12 cellular contexts compared by ENCODE assay signal in the genomic region with DNA sequence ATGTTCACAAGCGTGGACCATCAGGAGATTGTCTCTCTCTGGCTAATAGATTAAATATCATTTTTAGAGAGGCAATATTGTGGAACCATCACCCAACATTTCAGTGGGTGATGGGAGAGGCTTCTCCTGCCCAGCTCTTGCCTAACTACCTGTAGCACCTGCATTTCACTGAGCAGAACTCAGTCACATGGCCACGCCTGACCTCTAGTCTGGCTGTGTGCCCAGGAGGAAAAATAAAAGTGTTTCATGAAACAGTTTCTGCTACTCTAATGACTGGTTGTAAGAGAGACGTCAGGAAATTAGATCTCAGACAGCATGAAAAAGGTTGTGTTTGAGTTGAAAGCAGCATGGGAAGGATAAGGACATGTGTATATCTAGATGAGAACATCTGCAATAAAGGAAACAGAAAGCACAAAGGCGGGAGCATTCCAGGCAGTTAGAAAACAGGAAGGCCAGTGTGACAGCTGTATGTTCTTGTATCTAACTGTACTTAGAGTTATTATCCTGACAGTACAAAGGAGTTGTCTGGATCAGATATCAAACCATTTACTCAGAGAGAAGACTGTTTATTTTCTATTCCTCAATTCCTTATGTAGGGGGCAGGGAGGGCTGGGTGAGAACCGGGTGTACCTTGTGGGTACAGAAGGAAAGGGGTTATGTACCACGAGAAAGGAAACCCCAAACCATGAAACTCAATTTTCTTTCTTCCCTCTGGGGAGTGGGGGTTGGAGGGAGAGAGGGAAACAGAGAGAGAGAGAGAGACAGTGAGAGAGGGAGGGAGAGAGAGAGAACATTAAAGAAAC.
DNase-seq lines count a peak whose midpoint lies in the region; ATAC-seq, FAIRE-seq and TF ChIP-seq lines count a peak whose summit lies in the region.
"Had no signal": no experiment of that assay in that cellular context is flagged by ENCODE, and none has a peak within 500 bp of the region (broad histone marks: within the 10 kb centered on the region; RNA-seq: fewer than 3 reads in every experiment).

No MANE protein-coding gene starts in this region.

- H3K27me3 Mint-ChIP-seq in natural killer cell treated with Interleukin-12 subunit alpha and Interleukin-12 subunit beta and Interleukin-15 and Interleukin-18, amount 100 ng/mL, for 72 hours, result no peaks in the 10 kb centered on the region
- H3K27me3 Mint-ChIP-seq: IgD-negative memory B cell had no signal

- RAD21 ChIA-PET in HCT116 (lab: Charles Lee; ENCODE audit: low non-redundant PET in 1 of 2, low total read pairs in 2 of 2, uncharacterized antibody in 2 of 2, unreplicated experiment in 2 of 2), result no interaction called here

- TF ChIP-seq RAD21 in HCT116 (IDR thresholded peaks at IDR 0.05; ENCODE audit: low read depth), result no peak

- H3K9ac ChIP-seq in HCT116 (ENCODE audit: low read length) (no peak overlapping the region), kidney (ENCODE audit: low read length in 2 of 2) (no peak overlapping the region)

- no peaks in the 10 kb centered on the region for H3K36me3 ChIP-seq in HCT116 (ENCODE audit: control insufficient read depth in 1 of 2, insufficient read depth in 2 of 2, low read length in 2 of 2)
- H3K36me3 ChIP-seq in bronchial epithelial cell (ENCODE audit: control insufficient read depth, insufficient read depth, low read length), result no peaks in the 10 kb centered on the region
- H3K36me3 ChIP-seq in pancreas, result no peaks in the 10 kb centered on the region
- H3K36me3 ChIP-seq in effector memory CD4-positive, alpha-beta T cell (ENCODE audit: control insufficient read depth, insufficient read depth, low read length), result no peaks in the 10 kb centered on the region
- H3K36me3 ChIP-seq in kidney (ENCODE audit: control insufficient read depth in 1 of 2, insufficient read depth in 2 of 2, low read length in 2 of 2), result no peaks in the 10 kb centered on the region
- H3K36me3 ChIP-seq in psoas muscle (ENCODE audit: insufficient read depth in 1 of 2, low read depth in 1 of 2), result no peaks in the 10 kb centered on the region
- H3K36me3 ChIP-seq: right lobe of liver had no signal

- H3K4me2 ChIP-seq in HCT116 (ENCODE audit: low read length), result no peak overlapping the region

- CTCF ChIA-PET in HCT116 (lab: Charles Lee), result no interaction called here

- H3K9me3 ChIP-seq in HCT116 (ENCODE audit: control insufficient read depth in 1 of 2, insufficient read depth in 1 of 2, low read depth in 1 of 2, low read length in 2 of 2) (no peaks in the 10 kb centered on the region), pancreas (no peaks in the 10 kb centered on the region), kidney (ENCODE audit: control insufficient read depth in 1 of 2, low read length in 2 of 2) (no peaks in the 10 kb centered on the region), psoas muscle (no peaks in the 10 kb centered on the region)
- no peaks in the 10 kb centered on the region for H3K9me3 ChIP-seq in effector memory CD4-positive, alpha-beta T cell (ENCODE audit: control insufficient read depth, low read length)
- H3K9me3 ChIP-seq: right lobe of liver had no signal

- BruUV-seq in HCT116 (replicated peaks; lab: Mats Ljungman, UMichigan), result no TSS peak

- no peaks in the 10 kb centered on the region for H3K79me2 ChIP-seq in HCT116 (ENCODE audit: insufficient read depth, low read length)

- DNase-seq in HCT116 (ENCODE audit: low read depth, low spot score) (no peak), NCI-H2171 (lab: John Stamatoyannopoulos, UW) (peak; percentile 54), bronchial epithelial cell (ENCODE audit: low read depth) (peak; percentile 53), pancreas (peak in 4 of 6 donors; percentile 12 to 48 (median 29)), kidney (no peak), psoas muscle (no peak)
- DNase-seq in effector memory CD4-positive, alpha-beta T cell, result no peak
- DNase-seq in natural killer cell treated with Interleukin-12 subunit alpha and Interleukin-12 subunit beta and Interleukin-15 and Interleukin-18, amount 100 ng/mL, for 72 hours (ENCODE audit: low spot score), result no peak
- DNase-seq: activated CD8-positive, alpha-beta memory T cell treated with anti-CD3 and anti-CD28 coated beads, Interleukin-2, amount 50 U/mL, for 4 hours; right lobe of liver; stimulated activated CD8-positive, alpha-beta memory T cell treated with anti-CD3 and anti-CD28 coated beads, Interleukin-4, amount 100 ng/mL, for 48 hours had no signal

- no peak overlapping the region for H3K4me3 ChIP-seq in HCT116 (replicated peaks in 1 of 2; ENCODE audit: low read depth in 1 of 2, low read length in 2 of 2)
- H3K4me3 ChIP-seq in bronchial epithelial cell (ENCODE audit: low read depth, low read length), result no peak overlapping the region
- H3K4me3 ChIP-seq in pancreas, result no peak overlapping the region
- no peak overlapping the region for H3K4me3 ChIP-seq in effector memory CD4-positive, alpha-beta T cell (ENCODE audit: insufficient read depth, low read depth, low read length, poor library complexity, severe bottlenecking)
- H3K4me3 ChIP-seq in kidney (ENCODE audit: low read length in 2 of 2), result no peak overlapping the region
- H3K4me3 ChIP-seq in psoas muscle, result no peak overlapping the region
- H3K4me3 ChIP-seq: right lobe of liver had no signal

- H4K20me1 ChIP-seq in HCT116 (ENCODE audit: insufficient read depth), result no peaks in the 10 kb centered on the region

- TF ChIP-seq POLR2A in HCT116 (IDR thresholded peaks at IDR 0.05; ENCODE audit: borderline replicate concordance, extremely low read depth, insufficient read depth, insufficient read length), result no peak

- no peak for FAIRE-seq in bronchial epithelial cell (lab: Jason Lieb, UNC)
- FAIRE-seq in pancreas (lab: Jason Lieb, UNC), result no peak
- FAIRE-seq in kidney (lab: Jason Lieb, UNC), result no peak

- H3K27me3 ChIP-seq in HCT116 (ENCODE audit: insufficient read depth, low read length) (no peaks in the 10 kb centered on the region), bronchial epithelial cell (ENCODE audit: control insufficient read depth, insufficient read depth, low read length) (no peaks in the 10 kb centered on the region), pancreas (no peaks in the 10 kb centered on the region), psoas muscle (ENCODE audit: insufficient read depth in 3 of 3, low read length in 2 of 3) (no peaks in the 10 kb centered on the region)
- no peaks in the 10 kb centered on the region for H3K27me3 ChIP-seq in effector memory CD4-positive, alpha-beta T cell (replicated peaks; ENCODE audit: control insufficient read depth, insufficient read depth, low read length, poor library complexity, severe bottlenecking)
- H3K27me3 ChIP-seq: right lobe of liver had no signal

- H3K9me3 Mint-ChIP-seq in natural killer cell treated with Interleukin-12 subunit alpha and Interleukin-12 subunit beta and Interleukin-15 and Interleukin-18, amount 100 ng/mL, for 72 hours, result peaks cover 11% of the 10 kb centered on the region
- H3K9me3 Mint-ChIP-seq: IgD-negative memory B cell had no signal

- H3K36me3 Mint-ChIP-seq in natural killer cell treated with Interleukin-12 subunit alpha and Interleukin-12 subunit beta and Interleukin-15 and Interleukin-18, amount 100 ng/mL, for 72 hours, result no peaks in the 10 kb centered on the region
- H3K36me3 Mint-ChIP-seq: IgD-negative memory B cell had no signal

- 31 to 37% methylated on average over 6 of the region's 6 CpGs for WGBS in pancreas, 2 donors
- 26 to 33% (median 28%) methylated on average over 6 of the region's 6 CpGs for WGBS in psoas muscle, 3 donors

- H3K4me1 Mint-ChIP-seq in natural killer cell treated with Interleukin-12 subunit alpha and Interleukin-12 subunit beta and Interleukin-15 and Interleukin-18, amount 100 ng/mL, for 72 hours (ENCODE audit: low read depth in 2 of 2), result no peaks in the 10 kb centered on the region
- H3K4me1 Mint-ChIP-seq: IgD-negative memory B cell had no signal

- H3K27ac ChIP-seq in HCT116 (ENCODE audit: low read depth, low read length) (no peak overlapping the region), pancreas (peak overlapping the region in 2 of 4 donors; percentile 38 to 45), kidney (ENCODE audit: low read depth in 2 of 2, low read length in 2 of 2) (no peak overlapping the region), psoas muscle (no peak overlapping the region)
- H3K27ac ChIP-seq in effector memory CD4-positive, alpha-beta T cell (ENCODE audit: insufficient read depth, low read length, poor library complexity, severe bottlenecking), result no peak overlapping the region
- H3K27ac ChIP-seq: right lobe of liver had no signal

- H3K27ac Mint-ChIP-seq in natural killer cell treated with Interleukin-12 subunit alpha and Interleukin-12 subunit beta and Interleukin-15 and Interleukin-18, amount 100 ng/mL, for 72 hours, result no peak overlapping the region

- no peaks in the 10 kb centered on the region for H3K9me2 ChIP-seq in HCT116 (ENCODE audit: insufficient read depth)

- H3K4me1 ChIP-seq in HCT116 (ENCODE audit: control insufficient read depth in 1 of 2, insufficient read depth in 2 of 2, low read length in 2 of 2) (no peaks in the 10 kb centered on the region; a peak in 1 of 4 replicates), pancreas (no peaks in the 10 kb centered on the region), kidney (ENCODE audit: control insufficient read depth in 1 of 2, insufficient read depth in 1 of 2, low read depth in 1 of 2, low read length in 2 of 2) (peaks cover 4 to 5% of the 10 kb centered on the region in 2 donors), psoas muscle (no peaks in the 10 kb centered on the region)
- no peaks in the 10 kb centered on the region for H3K4me1 ChIP-seq in effector memory CD4-positive, alpha-beta T cell (ENCODE audit: control insufficient read depth, insufficient read depth, low read length, poor library complexity, severe bottlenecking)
- H3K4me1 ChIP-seq: right lobe of liver had no signal

- ATAC-seq in HCT116 (no peak), pancreas (peak; percentile 77 to 97 (median 91)), psoas muscle (no peak)
- no peak for ATAC-seq in natural killer cell treated with Interleukin-12 subunit alpha and Interleukin-12 subunit beta and Interleukin-15 and Interleukin-18, amount 100 ng/mL, for 72 hours

- POLR2A ChIA-PET in HCT116 (lab: Charles Lee), result no interaction called here

- TF ChIP-seq CTCF in HCT116 (IDR thresholded peaks at IDR 0.05 in 2 of 3, conservative IDR thresholded peaks at IDR 0.05 in 1 of 3; ENCODE audit: borderline replicate concordance in 1 of 3, insufficient read depth in 1 of 3, low read depth in 2 of 3, low read length in 2 of 3) (no peak), bronchial epithelial cell (IDR thresholded peaks at IDR 0.05; ENCODE audit: insufficient read depth, low read length, severe bottlenecking) (no peak), pancreas (IDR thresholded peaks at IDR 0.05) (no peak), kidney (IDR thresholded peaks at IDR 0.05; ENCODE audit: borderline replicate concordance, extremely low read depth, insufficient read depth) (no peak), psoas muscle (IDR thresholded peaks at IDR 0.05) (no peak)

- H2AFZ ChIP-seq in HCT116 (ENCODE audit: low read depth, low read length, poor library complexity, severe bottlenecking), result peak overlapping the region; percentile 25

- intact Hi-C loops in HCT116 (cut with micrococcal nuclease) (no loop called here), pancreas (cut with DNase I) (no loop called here), kidney (cut with DNase I) (no loop called here), psoas muscle (cut with DNase I) (no loop called here)

- H3K4me3 Mint-ChIP-seq in natural killer cell treated with Interleukin-12 subunit alpha and Interleukin-12 subunit beta and Interleukin-15 and Interleukin-18, amount 100 ng/mL, for 72 hours, result no peak overlapping the region
- H3K4me3 Mint-ChIP-seq: IgD-negative memory B cell had no signal

Comparison
In these comparisons a context has a peak if more than half of its experiments do, and no peak if none do; other contexts are left out.
1. ATAC-seq: peak in pancreas (4 of 4); none in HCT116 (single experiment), psoas muscle (0 of 4) and natural killer cell treated with Interleukin-12 subunit alpha and Interleukin-12 subunit beta and Interleukin-15 and Interleukin-18, amount 100 ng/mL, for 72 hours (0 of 2).
2. DNase-seq: peak in NCI-H2171 (single experiment), bronchial epithelial cell (single experiment) and pancreas (4 of 6); none in HCT116 (single experiment), effector memory CD4-positive, alpha-beta T cell (0 of 3), kidney (single experiment), psoas muscle (0 of 2) and natural killer cell treated with Interleukin-12 subunit alpha and Interleukin-12 subunit beta and Interleukin-15 and Interleukin-18, amount 100 ng/mL, for 72 hours (single experiment).